In the genomic region with DNA sequence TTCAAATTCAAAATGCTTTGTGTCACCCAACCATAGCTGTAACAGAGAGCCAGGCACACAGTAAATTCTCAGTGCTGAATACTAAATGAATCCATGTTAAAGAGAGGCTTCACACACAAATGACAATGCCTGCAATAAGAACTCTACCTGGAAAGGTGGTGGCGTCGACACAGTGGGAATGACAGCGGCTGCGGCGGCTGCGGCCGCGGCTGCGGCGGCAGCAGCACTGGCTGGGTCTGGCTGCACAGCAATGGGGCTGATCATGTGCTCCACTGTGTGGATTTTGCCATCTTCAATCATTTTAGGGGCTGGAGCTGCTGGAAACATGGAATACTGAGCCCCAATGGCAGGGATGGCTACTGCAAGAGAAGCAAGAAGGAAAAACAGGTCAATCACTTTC, we compare ENCODE assay signal across 17 cellular contexts.
DNase-seq lines count a peak whose midpoint lies in the region.
"Had no signal": no experiment of that assay in that cellular context is flagged by ENCODE, and none has a peak within 500 bp of the region (broad histone marks: within the 10 kb centered on the region; RNA-seq: fewer than 3 reads in every experiment).

No MANE protein-coding gene starts in this region.

- no peak overlapping the region for H3K4me2 ChIP-seq in neuronal stem cell (ENCODE audit: insufficient read depth, low read length, poor library complexity, severe bottlenecking)

- no peak overlapping the region for H3K4ac ChIP-seq in neuronal stem cell (ENCODE audit: low read length)

- H2BK120ac ChIP-seq in neuronal stem cell (ENCODE audit: low read depth, low read length) = no peak overlapping the region

- H3K23ac ChIP-seq in neuronal stem cell (ENCODE audit: low read depth, low read length, poor library complexity) = no peak overlapping the region

- no peak overlapping the region for H2BK5ac ChIP-seq in neuronal stem cell (ENCODE audit: low read length)

- no peak overlapping the region for H2AFZ ChIP-seq in neuronal stem cell (ENCODE audit: low read length)

- CTCF ChIA-PET in CD4-positive, alpha-beta memory T cell (lab: Charles Lee; ENCODE audit: partially characterized antibody) = no interaction called here

- no peaks in the 10 kb centered on the region for H3K27me3 Mint-ChIP-seq in activated CD4-positive, alpha-beta T cell treated with anti-CD3 and anti-CD28 coated beads, Interleukin-2, amount 10 ng/mL, durations not matched to agents 24 days and 14 days
- no peaks in the 10 kb centered on the region for H3K27me3 Mint-ChIP-seq in CD4-positive, alpha-beta memory T cell
- H3K27me3 Mint-ChIP-seq in activated T-helper 1 cell treated with anti-CD3 and anti-CD28 coated beads, Interleukin-12 subunit alpha, Interleukin-12 subunit beta, Interleukin-2, Interleukin-4 antibody, amounts not matched to agents 30 ng/mL and 10 ng/mL and 1 ng/mL, durations not matched to agents 14 hours and 24 hours and 36 hours (ENCODE audit: insufficient read depth) = peaks cover 2% of the 10 kb centered on the region

- no peaks in the 10 kb centered on the region for H3K27me3 ChIP-seq in CD4-positive, alpha-beta memory T cell (ENCODE audit: insufficient read depth, low read length)
- H3K27me3 ChIP-seq in neuronal stem cell (ENCODE audit: control insufficient read depth in 3 of 3, insufficient read depth in 3 of 3, low read depth in 1 of 3, low read length in 3 of 3) = no peaks in the 10 kb centered on the region

- H2BK12ac ChIP-seq in neuronal stem cell (ENCODE audit: low read length) = peak overlapping the region; percentile 53

- peaks cover 48% of the 10 kb centered on the region for H3K4me1 Mint-ChIP-seq in activated CD4-positive, alpha-beta T cell treated with anti-CD3 and anti-CD28 coated beads, Interleukin-2, amount 10 ng/mL, durations not matched to agents 24 days and 14 days
- H3K4me1 Mint-ChIP-seq in CD4-positive, alpha-beta memory T cell = peaks cover 12 to 20% (median 14%) of the 10 kb centered on the region in 4 donors
- H3K4me1 Mint-ChIP-seq in activated T-helper 1 cell treated with anti-CD3 and anti-CD28 coated beads, Interleukin-12 subunit alpha, Interleukin-12 subunit beta, Interleukin-2, Interleukin-4 antibody, amounts not matched to agents 30 ng/mL and 10 ng/mL and 1 ng/mL, durations not matched to agents 14 hours and 24 hours and 36 hours (ENCODE audit: low read depth) = peaks cover 34% of the 10 kb centered on the region

- no peaks in the 10 kb centered on the region for H3K79me1 ChIP-seq in neuronal stem cell (ENCODE audit: low read depth, low read length)

- no peak overlapping the region for H2BK15ac ChIP-seq in neuronal stem cell (ENCODE audit: low read length)

- no peaks in the 10 kb centered on the region for H3K36me3 ChIP-seq in CD4-positive, alpha-beta memory T cell (ENCODE audit: insufficient read depth, low read length)
- no peaks in the 10 kb centered on the region for H3K36me3 ChIP-seq in neuronal stem cell (replicated peaks in 1 of 2; ENCODE audit: control insufficient read depth in 2 of 2, insufficient read depth in 2 of 2, low read length in 2 of 2)

- H3K27ac ChIP-seq in CD4-positive, alpha-beta memory T cell (ENCODE audit: low read depth, low read length) = no peak overlapping the region
- no peak overlapping the region for H3K27ac ChIP-seq in neuronal stem cell (replicated peaks; ENCODE audit: low read length)

- POLR2A ChIA-PET in CD4-positive, alpha-beta memory T cell (lab: Charles Lee; ENCODE audit: partially characterized antibody) = no interaction called here

- peaks cover 36% of the 10 kb centered on the region for H3K36me3 Mint-ChIP-seq in activated CD4-positive, alpha-beta T cell treated with anti-CD3 and anti-CD28 coated beads, Interleukin-2, amount 10 ng/mL, durations not matched to agents 24 days and 14 days (ENCODE audit: low read depth)
- no peaks in the 10 kb centered on the region for H3K36me3 Mint-ChIP-seq in CD4-positive, alpha-beta memory T cell
- peaks cover 36% of the 10 kb centered on the region for H3K36me3 Mint-ChIP-seq in activated T-helper 1 cell treated with anti-CD3 and anti-CD28 coated beads, Interleukin-12 subunit alpha, Interleukin-12 subunit beta, Interleukin-2, Interleukin-4 antibody, amounts not matched to agents 30 ng/mL and 10 ng/mL and 1 ng/mL, durations not matched to agents 14 hours and 24 hours and 36 hours (ENCODE audit: low read depth)

- intact Hi-C loops in activated CD4-positive, alpha-beta T cell treated with anti-CD3 and anti-CD28 coated beads, Interleukin-2, amount 10 ng/mL, durations not matched to agents 24 days and 14 days (cut with micrococcal nuclease) = loop anchor here (2.0 to 10.0 kb wide), 4 partner anchors 34 to 282 kb away; a partner anchor contains a TSS
- intact Hi-C loops in CD4-positive, alpha-beta memory T cell (cut with micrococcal nuclease) = no loop called here
- intact Hi-C loops in activated T-helper 1 cell treated with anti-CD3 and anti-CD28 coated beads, Interleukin-12 subunit alpha, Interleukin-12 subunit beta, Interleukin-2, Interleukin-4 antibody, amounts not matched to agents 30 ng/mL and 10 ng/mL and 1 ng/mL, durations not matched to agents 14 hours and 24 hours and 36 hours (cut with micrococcal nuclease) = loop anchor here (2.0 to 10.0 kb wide), 3 partner anchors 118 to 195 kb away; a partner anchor contains a TSS

- no peak for DNase-seq in activated CD4-positive, alpha-beta T cell treated with anti-CD3 and anti-CD28 coated beads, Interleukin-2, amount 10 ng/mL, durations not matched to agents 24 days and 14 days
- DNase-seq in activated CD4-positive, alpha-beta T cell treated with anti-CD3 and anti-CD28 coated beads for 48 hours = no peak
- no peak for DNase-seq in CD4-positive, alpha-beta memory T cell
- no peak for DNase-seq in activated T-helper 1 cell treated with anti-CD3 and anti-CD28 coated beads, Interleukin-12 subunit alpha, Interleukin-12 subunit beta, Interleukin-2, Interleukin-4 antibody, amounts not matched to agents 30 ng/mL and 10 ng/mL and 1 ng/mL, durations not matched to agents 14 hours and 24 hours and 36 hours (ENCODE audit: low spot score)
- DNase-seq in neuronal stem cell (ENCODE audit: low spot score) (no peak), globus pallidus (ENCODE audit: low spot score) (no peak)
- DNase-seq in activated CD8-positive, alpha-beta memory T cell treated with anti-CD3 and anti-CD28 coated beads for 24 hours = no peak
- DNase-seq: C1 segment of cervical spinal cord, Caco-2, DMS153, EL, KBM-7, NCI-H1436 treated with DMSO at 0.1 percent for 48 hours, NCI-H2081 treated with DMSO at 0.1 percent for 48 hours, NCI-H510A, NCI-H774, RPMI8226 had no signal

- WGBS in neuronal stem cell (ENCODE audit: extremely low coverage in 2 of 2, insufficient read length in 2 of 2, insufficient replicate concordance in 1 of 2), 2 donors = no CpG with 5 or more reads among the region's 10 CpGs

- H4K8ac ChIP-seq in neuronal stem cell (ENCODE audit: low read depth, low read length) = no peak overlapping the region

- H3K4me3 Mint-ChIP-seq in activated CD4-positive, alpha-beta T cell treated with anti-CD3 and anti-CD28 coated beads, Interleukin-2, amount 10 ng/mL, durations not matched to agents 24 days and 14 days = peak overlapping the region; percentile 45
- H3K4me3 Mint-ChIP-seq in CD4-positive, alpha-beta memory T cell = no peak overlapping the region
- H3K4me3 Mint-ChIP-seq in activated T-helper 1 cell treated with anti-CD3 and anti-CD28 coated beads, Interleukin-12 subunit alpha, Interleukin-12 subunit beta, Interleukin-2, Interleukin-4 antibody, amounts not matched to agents 30 ng/mL and 10 ng/mL and 1 ng/mL, durations not matched to agents 14 hours and 24 hours and 36 hours = no peak overlapping the region

- peaks cover 27% of the 10 kb centered on the region for H3K4me1 ChIP-seq in CD4-positive, alpha-beta memory T cell (ENCODE audit: insufficient read depth, low read length)
- H3K4me1 ChIP-seq in neuronal stem cell (ENCODE audit: control insufficient read depth in 2 of 2, insufficient read depth in 1 of 2, low read depth in 1 of 2, low read length in 2 of 2) = peaks cover 0 to 2% of the 10 kb centered on the region in 2 donors
- H3K4me1 ChIP-seq: Caco-2 had no signal

- H3K4me3 ChIP-seq in CD4-positive, alpha-beta memory T cell (ENCODE audit: low read length in 2 of 2) = no peak overlapping the region
- H3K4me3 ChIP-seq in neuronal stem cell (ENCODE audit: low read length in 2 of 2) = no peak overlapping the region

- H3K14ac ChIP-seq in neuronal stem cell (ENCODE audit: low read length) = peak overlapping the region; percentile 67

- peak overlapping the region; percentile 63 for H3K27ac Mint-ChIP-seq in activated CD4-positive, alpha-beta T cell treated with anti-CD3 and anti-CD28 coated beads, Interleukin-2, amount 10 ng/mL, durations not matched to agents 24 days and 14 days
- peak overlapping the region in 5 of 7 donors; percentile 17 to 80 (median 59) for H3K27ac Mint-ChIP-seq in CD4-positive, alpha-beta memory T cell
- H3K27ac Mint-ChIP-seq in activated T-helper 1 cell treated with anti-CD3 and anti-CD28 coated beads, Interleukin-12 subunit alpha, Interleukin-12 subunit beta, Interleukin-2, Interleukin-4 antibody, amounts not matched to agents 30 ng/mL and 10 ng/mL and 1 ng/mL, durations not matched to agents 14 hours and 24 hours and 36 hours = peak overlapping the region; percentile 50

- H3K9me3 Mint-ChIP-seq in activated CD4-positive, alpha-beta T cell treated with anti-CD3 and anti-CD28 coated beads, Interleukin-2, amount 10 ng/mL, durations not matched to agents 24 days and 14 days = peaks cover 3% of the 10 kb centered on the region
- no peaks in the 10 kb centered on the region for H3K9me3 Mint-ChIP-seq in CD4-positive, alpha-beta memory T cell
- H3K9me3 Mint-ChIP-seq in activated T-helper 1 cell treated with anti-CD3 and anti-CD28 coated beads, Interleukin-12 subunit alpha, Interleukin-12 subunit beta, Interleukin-2, Interleukin-4 antibody, amounts not matched to agents 30 ng/mL and 10 ng/mL and 1 ng/mL, durations not matched to agents 14 hours and 24 hours and 36 hours = no peaks in the 10 kb centered on the region

- no peaks in the 10 kb centered on the region for H3K9me3 ChIP-seq in CD4-positive, alpha-beta memory T cell (ENCODE audit: control insufficient read depth in 1 of 2, low read length in 2 of 2)
- H3K9me3 ChIP-seq in neuronal stem cell (replicated peaks in 1 of 2; ENCODE audit: control insufficient read depth in 2 of 2, insufficient read depth in 1 of 2, low read depth in 1 of 2, low read length in 2 of 2) = no peaks in the 10 kb centered on the region
- H3K9me3 ChIP-seq: Caco-2 had no signal

- peak overlapping the region; percentile 27 for H3K18ac ChIP-seq in neuronal stem cell (ENCODE audit: low read length)

- H4K91ac ChIP-seq in neuronal stem cell (ENCODE audit: low read depth, low read length, poor library complexity) = no peak overlapping the region

- peak overlapping the region; percentile 84 for H2AK5ac ChIP-seq in neuronal stem cell (ENCODE audit: low read depth, low read length)

- no peak overlapping the region for H3K9ac ChIP-seq in neuronal stem cell (ENCODE audit: low read depth, low read length, poor library complexity)
